ENCODE assay signal across 2 cellular contexts in genomic region chr11:20584093-20584774, GRCh38.
TF ChIP-seq lines count a peak whose summit lies in the region.

No MANE protein-coding gene starts in this region.

TF ChIP-seq in HCT116, 20 proteins besides CTCF, POLR2A, EP300 and RAD21:
- no peak for TF ChIP-seq REST (IDR thresholded peaks at IDR 0.05; ENCODE audit: low read depth)
- TF ChIP-seq SRF (IDR thresholded peaks at IDR 0.05; ENCODE audit: low read depth) = no peak
- TF ChIP-seq EGR1 (IDR thresholded peaks at IDR 0.05; ENCODE audit: low read depth) = no peak
- no peak for TF ChIP-seq CEBPB (IDR thresholded peaks at IDR 0.05; ENCODE audit: low read depth)
- TF ChIP-seq ZBTB33 (IDR thresholded peaks at IDR 0.05; ENCODE audit: extremely low read depth, insufficient replicate concordance, low read length) = no peak
- TF ChIP-seq ELF1 (IDR thresholded peaks at IDR 0.05; ENCODE audit: borderline replicate concordance, low read depth) = no peak
- TF ChIP-seq SIN3A (IDR thresholded peaks at IDR 0.05; ENCODE audit: low read depth) = no peak
- TF ChIP-seq SP1 (IDR thresholded peaks at IDR 0.05; ENCODE audit: low read depth) = no peak
- TF ChIP-seq CBX3 (IDR thresholded peaks at IDR 0.05; ENCODE audit: low read depth) = no peak
- TF ChIP-seq ZFX (IDR thresholded peaks at IDR 0.05) = no peak
- no peak for TF ChIP-seq YY1 (IDR thresholded peaks at IDR 0.05; ENCODE audit: extremely low read depth, insufficient replicate concordance, low read depth, low read length)
- TF ChIP-seq FOSL1 (IDR thresholded peaks at IDR 0.05; ENCODE audit: low read depth) = no peak
- TF ChIP-seq TCF7L2 (IDR thresholded peaks at IDR 0.05; ENCODE audit: borderline replicate concordance, extremely low read depth, insufficient read depth, insufficient read length) = no peak
- no peak for TF ChIP-seq JUND (IDR thresholded peaks at IDR 0.05)
- TF ChIP-seq MAX (IDR thresholded peaks at IDR 0.05) = no peak
- TF ChIP-seq EZH2phosphoT487 (IDR thresholded peaks at IDR 0.05; ENCODE audit: borderline replicate concordance) = no peak
- no peak for TF ChIP-seq POLR2AphosphoS5 (IDR thresholded peaks at IDR 0.05; ENCODE audit: low read depth, low read length)
- TF ChIP-seq EZH2 (IDR thresholded peaks at IDR 0.05) = no peak

TF ChIP-seq in SK-N-SH, 30 proteins besides CTCF, POLR2A, EP300 and RAD21:
- TF ChIP-seq TAF1 (IDR thresholded peaks at IDR 0.05; ENCODE audit: borderline replicate concordance, low read depth, low read length) (no peak), IRF3 (IDR thresholded peaks at IDR 0.05; ENCODE audit: low read depth, low read length) (no peak), MAX (IDR thresholded peaks at IDR 0.05; ENCODE audit: low read depth) (no peak), NFIC (IDR thresholded peaks at IDR 0.05; ENCODE audit: borderline replicate concordance) (no peak)
